Comparison of ENCODE assay signal across 2 cellular contexts in genomic region chr5:175344331-175345200, GRCh38.
TF ChIP-seq lines count a peak whose summit lies in the region.

No MANE protein-coding gene starts in this region.

TF ChIP-seq in A549, 52 proteins besides CTCF, POLR2A, EP300 and RAD21:
- no peak for TF ChIP-seq MAZ (IDR thresholded peaks at IDR 0.05; ENCODE audit: borderline replicate concordance, low read depth, low read length)
- TF ChIP-seq TP53 (CRISPR knock-in tag; IDR thresholded peaks at IDR 0.05) = no peak
- TF ChIP-seq USF2 (IDR thresholded peaks at IDR 0.05) = peak; percentile 75
- no peak for TF ChIP-seq CBX8 (IDR thresholded peaks at IDR 0.05)
- TF ChIP-seq FOSL2 (IDR thresholded peaks at IDR 0.05) = peak; percentile 65
- peak; percentile 72 for TF ChIP-seq FOSL2 (CRISPR knock-in tag; IDR thresholded peaks at IDR 0.05)
- TF ChIP-seq SMC3 (IDR thresholded peaks at IDR 0.05) = peak; percentile 62; the same call in 2 of the 3 replicates
- TF ChIP-seq GATA3 (IDR thresholded peaks at IDR 0.05; ENCODE audit: borderline replicate concordance) = peak; percentile 97
- peak; percentile 84 to 87; a peak in 4 of 5 replicates for TF ChIP-seq JUN (IDR thresholded peaks at IDR 0.05)
- TF ChIP-seq JUNB (IDR thresholded peaks at IDR 0.05) = peak; percentile 95
- TF ChIP-seq HOXB13 (CRISPR knock-in tag; IDR thresholded peaks at IDR 0.05; ENCODE audit: low read depth) = no peak
- TF ChIP-seq CEBPB (IDR thresholded peaks at IDR 0.05) = peak; percentile 25 to 28; a peak in 3 of 4 replicates
- no peak for TF ChIP-seq ZSCAN20 (CRISPR knock-in tag; IDR thresholded peaks at IDR 0.05)
- 0 out of 2 replicates have a peak, but pooled peaks have one; percentile 31 for TF ChIP-seq HES2 (IDR thresholded peaks at IDR 0.05)
- TF ChIP-seq, protein P1, sequence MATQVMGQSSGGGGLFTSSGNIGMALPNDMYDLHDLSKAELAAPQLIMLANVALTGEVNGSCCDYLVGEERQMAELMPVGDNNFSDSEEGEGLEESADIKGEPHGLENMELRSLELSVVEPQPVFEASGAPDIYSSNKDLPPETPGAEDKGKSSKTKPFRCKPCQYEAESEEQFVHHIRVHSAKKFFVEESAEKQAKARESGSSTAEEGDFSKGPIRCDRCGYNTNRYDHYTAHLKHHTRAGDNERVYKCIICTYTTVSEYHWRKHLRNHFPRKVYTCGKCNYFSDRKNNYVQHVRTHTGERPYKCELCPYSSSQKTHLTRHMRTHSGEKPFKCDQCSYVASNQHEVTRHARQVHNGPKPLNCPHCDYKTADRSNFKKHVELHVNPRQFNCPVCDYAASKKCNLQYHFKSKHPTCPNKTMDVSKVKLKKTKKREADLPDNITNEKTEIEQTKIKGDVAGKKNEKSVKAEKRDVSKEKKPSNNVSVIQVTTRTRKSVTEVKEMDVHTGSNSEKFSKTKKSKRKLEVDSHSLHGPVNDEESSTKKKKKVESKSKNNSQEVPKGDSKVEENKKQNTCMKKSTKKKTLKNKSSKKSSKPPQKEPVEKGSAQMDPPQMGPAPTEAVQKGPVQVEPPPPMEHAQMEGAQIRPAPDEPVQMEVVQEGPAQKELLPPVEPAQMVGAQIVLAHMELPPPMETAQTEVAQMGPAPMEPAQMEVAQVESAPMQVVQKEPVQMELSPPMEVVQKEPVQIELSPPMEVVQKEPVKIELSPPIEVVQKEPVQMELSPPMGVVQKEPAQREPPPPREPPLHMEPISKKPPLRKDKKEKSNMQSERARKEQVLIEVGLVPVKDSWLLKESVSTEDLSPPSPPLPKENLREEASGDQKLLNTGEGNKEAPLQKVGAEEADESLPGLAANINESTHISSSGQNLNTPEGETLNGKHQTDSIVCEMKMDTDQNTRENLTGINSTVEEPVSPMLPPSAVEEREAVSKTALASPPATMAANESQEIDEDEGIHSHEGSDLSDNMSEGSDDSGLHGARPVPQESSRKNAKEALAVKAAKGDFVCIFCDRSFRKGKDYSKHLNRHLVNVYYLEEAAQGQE (IDR thresholded peaks at IDR 0.05) = no peak
- no peak for TF ChIP-seq RFX5 (IDR thresholded peaks at IDR 0.05)
- no peak for TF ChIP-seq FOXS1 (CRISPR knock-in tag; IDR thresholded peaks at IDR 0.05)
- TF ChIP-seq, protein P2, sequence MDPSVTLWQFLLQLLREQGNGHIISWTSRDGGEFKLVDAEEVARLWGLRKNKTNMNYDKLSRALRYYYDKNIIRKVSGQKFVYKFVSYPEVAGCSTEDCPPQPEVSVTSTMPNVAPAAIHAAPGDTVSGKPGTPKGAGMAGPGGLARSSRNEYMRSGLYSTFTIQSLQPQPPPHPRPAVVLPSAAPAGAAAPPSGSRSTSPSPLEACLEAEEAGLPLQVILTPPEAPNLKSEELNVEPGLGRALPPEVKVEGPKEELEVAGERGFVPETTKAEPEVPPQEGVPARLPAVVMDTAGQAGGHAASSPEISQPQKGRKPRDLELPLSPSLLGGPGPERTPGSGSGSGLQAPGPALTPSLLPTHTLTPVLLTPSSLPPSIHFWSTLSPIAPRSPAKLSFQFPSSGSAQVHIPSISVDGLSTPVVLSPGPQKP (IDR thresholded peaks at IDR 0.05; ENCODE audit: low read depth, low read length) = no peak
- TF ChIP-seq, protein P3, sequence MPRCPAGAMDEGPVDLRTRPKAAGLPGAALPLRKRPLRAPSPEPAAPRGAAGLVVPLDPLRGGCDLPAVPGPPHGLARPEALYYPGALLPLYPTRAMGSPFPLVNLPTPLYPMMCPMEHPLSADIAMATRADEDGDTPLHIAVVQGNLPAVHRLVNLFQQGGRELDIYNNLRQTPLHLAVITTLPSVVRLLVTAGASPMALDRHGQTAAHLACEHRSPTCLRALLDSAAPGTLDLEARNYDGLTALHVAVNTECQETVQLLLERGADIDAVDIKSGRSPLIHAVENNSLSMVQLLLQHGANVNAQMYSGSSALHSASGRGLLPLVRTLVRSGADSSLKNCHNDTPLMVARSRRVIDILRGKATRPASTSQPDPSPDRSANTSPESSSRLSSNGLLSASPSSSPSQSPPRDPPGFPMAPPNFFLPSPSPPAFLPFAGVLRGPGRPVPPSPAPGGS (IDR thresholded peaks at IDR 0.05) = peak; percentile 87; the same call in 2 of the 3 replicates
- no peak for TF ChIP-seq NFE2L2 (conservative IDR thresholded peaks at IDR 0.05; ENCODE audit: low read length)

TF ChIP-seq in HCT116, 20 proteins besides CTCF, POLR2A, EP300 and RAD21:
- no peak for TF ChIP-seq EGR1 (IDR thresholded peaks at IDR 0.05; ENCODE audit: low read depth)
- TF ChIP-seq ZFX (IDR thresholded peaks at IDR 0.05) = no peak
- no peak for TF ChIP-seq POLR2AphosphoS5 (IDR thresholded peaks at IDR 0.05; ENCODE audit: low read depth, low read length)
- TF ChIP-seq SP1 (IDR thresholded peaks at IDR 0.05; ENCODE audit: low read depth) = peak; percentile 75
- TF ChIP-seq CBX3 (IDR thresholded peaks at IDR 0.05; ENCODE audit: low read depth) = no peak
- peak; percentile 43 for TF ChIP-seq FOSL1 (IDR thresholded peaks at IDR 0.05; ENCODE audit: low read depth)
- no peak for TF ChIP-seq ATF3 (IDR thresholded peaks at IDR 0.05)
- TF ChIP-seq ZNF274 (IDR thresholded peaks at IDR 0.05; ENCODE audit: low read depth, low read length) = no peak
- peak; percentile 13 for TF ChIP-seq YY1 (IDR thresholded peaks at IDR 0.05; ENCODE audit: extremely low read depth, insufficient replicate concordance, low read depth, low read length)
- TF ChIP-seq ZBTB33 (IDR thresholded peaks at IDR 0.05; ENCODE audit: extremely low read depth, insufficient replicate concordance, low read length) = no peak
- TF ChIP-seq, protein P4, sequence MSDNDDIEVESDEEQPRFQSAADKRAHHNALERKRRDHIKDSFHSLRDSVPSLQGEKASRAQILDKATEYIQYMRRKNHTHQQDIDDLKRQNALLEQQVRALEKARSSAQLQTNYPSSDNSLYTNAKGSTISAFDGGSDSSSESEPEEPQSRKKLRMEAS (IDR thresholded peaks at IDR 0.05) = peak; percentile 49
- TF ChIP-seq, protein P1 (IDR thresholded peaks at IDR 0.05; ENCODE audit: low read depth) = no peak
- TF ChIP-seq EZH2 (IDR thresholded peaks at IDR 0.05) = no peak
- TF ChIP-seq JUND (IDR thresholded peaks at IDR 0.05) = peak; percentile 64
- peak; percentile 39; the same call in 1 of the 2 replicates for TF ChIP-seq SIN3A (IDR thresholded peaks at IDR 0.05; ENCODE audit: low read depth)
- TF ChIP-seq SRF (IDR thresholded peaks at IDR 0.05; ENCODE audit: low read depth) = peak; percentile 14; the same call in 1 of the 2 replicates
- TF ChIP-seq EZH2phosphoT487 (IDR thresholded peaks at IDR 0.05; ENCODE audit: borderline replicate concordance) = no peak
- TF ChIP-seq TCF7L2 (IDR thresholded peaks at IDR 0.05; ENCODE audit: borderline replicate concordance, extremely low read depth, insufficient read depth, insufficient read length) = no peak
- no peak for TF ChIP-seq ELF1 (IDR thresholded peaks at IDR 0.05; ENCODE audit: borderline replicate concordance, low read depth)
- 0 out of 2 replicates have a peak, but pooled peaks have one; percentile 35 for TF ChIP-seq CEBPB (IDR thresholded peaks at IDR 0.05; ENCODE audit: low read depth)
